Comparison of ENCODE assay signal across 24 cellular contexts in the genomic region with DNA sequence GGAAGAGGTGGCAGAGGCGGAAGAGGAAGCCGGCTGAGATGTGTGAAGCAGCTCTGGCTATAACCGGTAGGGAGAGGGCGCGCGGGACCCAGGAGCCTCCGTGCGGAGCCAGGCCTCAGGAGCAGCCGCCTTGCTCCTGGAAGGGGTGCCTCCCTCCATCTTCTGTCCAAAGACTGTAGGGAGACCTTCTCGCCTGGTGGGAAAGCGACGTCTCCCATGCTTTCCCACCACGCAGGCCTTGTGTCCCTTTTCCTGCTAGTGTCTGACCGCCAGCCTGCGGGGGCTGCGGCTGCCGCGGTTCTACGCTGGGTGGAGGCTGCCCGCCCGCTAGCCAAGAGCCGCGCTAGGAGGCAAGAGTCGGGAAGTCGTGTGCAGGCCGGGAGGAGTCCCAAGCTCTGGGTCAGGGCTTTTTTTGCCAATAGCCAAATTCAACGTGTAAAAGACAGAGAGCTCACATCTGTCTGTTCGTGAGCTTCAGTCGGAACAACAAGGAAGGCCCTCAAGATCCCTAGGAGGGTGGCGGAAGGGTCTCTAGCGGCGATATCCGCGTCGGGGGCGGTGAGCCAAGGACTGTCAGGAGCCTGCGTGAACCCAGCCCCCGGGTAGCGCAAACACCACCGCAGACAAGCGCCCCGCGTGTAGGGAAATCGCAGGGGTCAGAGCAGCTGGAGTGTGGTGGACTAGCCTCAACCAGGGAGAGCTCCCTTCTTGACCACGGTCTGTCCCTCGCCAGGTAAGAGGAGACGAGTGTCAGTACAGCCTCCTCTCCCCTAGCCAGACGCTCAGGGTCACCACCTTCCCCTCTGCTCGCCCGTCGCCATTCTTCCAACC. TPM values are rescaled to one million over a fixed set of nuclear protein-coding genes. Genes with fewer than 3 reads are reported as not detected.
DNase-seq lines count a peak whose midpoint lies in the region; ATAC-seq and TF ChIP-seq lines count a peak whose summit lies in the region.
"Had no signal": no experiment of that assay in that cellular context is flagged by ENCODE, and none has a peak within 500 bp of the region (broad histone marks: within the 10 kb centered on the region; RNA-seq: fewer than 3 reads in every experiment).

No MANE protein-coding gene starts in this region.

- H3K14ac ChIP-seq in neuronal stem cell (ENCODE audit: low read length): peak overlapping the region; percentile 56

- peaks cover 13% of the 10 kb centered on the region for H3K36me3 Mint-ChIP-seq in endothelial cell (ENCODE audit: low read depth, unreplicated experiment)
- H3K36me3 Mint-ChIP-seq: CD4-positive, CD25-positive, alpha-beta regulatory T cell; naive thymus-derived CD8-positive, alpha-beta T cell had no signal

- no peak for TF ChIP-seq CTCF in endothelial cell (IDR thresholded peaks at IDR 0.05; ENCODE audit: unreplicated experiment)

- H3K9me3 Mint-ChIP-seq in endothelial cell (ENCODE audit: unreplicated experiment): no peaks in the 10 kb centered on the region
- H3K9me3 Mint-ChIP-seq: activated T-cell treated with anti-CD3 and anti-CD28 coated beads, Interleukin-2, amount 50 U/mL, for 24 hours; dendritic cell treated with granulocyte-macrophage colony-stimulating factor and Interleukin-4, amounts not matched to agents 40 ng/mL and 50 ng/mL, for 4 days; naive thymus-derived CD8-positive, alpha-beta T cell; stimulated activated naive CD8-positive, alpha-beta T cell treated with anti-CD3 and anti-CD28 coated beads, Interleukin-15, Interleukin-2, amounts not matched to agents 100 ng/mL and 50 ng/mL, for 24 hours; T-helper 1 cell treated with Interleukin-12 subunit alpha and Interleukin-12 subunit beta and Interleukin-4 antibody, amounts not matched to agents 30 μg/mL and 1 μg/mL, for 36 hours had no signal

- H3K4me2 ChIP-seq in neuronal stem cell (ENCODE audit: insufficient read depth, low read length, poor library complexity, severe bottlenecking): no peak overlapping the region

- peaks cover 0 to 3% (median 0%) of the 10 kb centered on the region in 3 experiments for H3K27me3 ChIP-seq in neuronal stem cell (ENCODE audit: control insufficient read depth in 3 of 3, insufficient read depth in 3 of 3, low read depth in 1 of 3, low read length in 3 of 3)
- H3K27me3 ChIP-seq: Peyer's patch, SJSA1, thyroid gland had no signal

- H3K4me3 ChIP-seq in neuronal stem cell (ENCODE audit: low read length in 2 of 2): no peak overlapping the region
- H3K4me3 ChIP-seq: adrenal gland, left lung, Peyer's patch, SJSA1 had no signal

- no peak overlapping the region for H3K4me3 Mint-ChIP-seq in endothelial cell (ENCODE audit: unreplicated experiment)
- H3K4me3 Mint-ChIP-seq: activated T-cell treated with anti-CD3 and anti-CD28 coated beads, Interleukin-2, amount 50 U/mL, for 24 hours; CD4-positive, CD25-positive, alpha-beta regulatory T cell; dendritic cell treated with granulocyte-macrophage colony-stimulating factor and Interleukin-4, amounts not matched to agents 40 ng/mL and 50 ng/mL, for 4 days; naive thymus-derived CD8-positive, alpha-beta T cell; stimulated activated naive CD8-positive, alpha-beta T cell treated with anti-CD3 and anti-CD28 coated beads, Interleukin-15, Interleukin-2, amounts not matched to agents 100 ng/mL and 50 ng/mL, for 24 hours; T-helper 1 cell treated with Interleukin-12 subunit alpha and Interleukin-12 subunit beta and Interleukin-4 antibody, amounts not matched to agents 30 μg/mL and 1 μg/mL, for 36 hours had no signal

- no peak overlapping the region for H2BK12ac ChIP-seq in neuronal stem cell (ENCODE audit: low read length)

- no peaks in the 10 kb centered on the region for H3K9me3 ChIP-seq in neuronal stem cell (replicated peaks in 1 of 2; ENCODE audit: control insufficient read depth in 2 of 2, insufficient read depth in 1 of 2, low read depth in 1 of 2, low read length in 2 of 2)
- H3K9me3 ChIP-seq: adrenal gland, breast epithelium, left lung, Peyer's patch, SJSA1, thyroid gland had no signal

- H4K8ac ChIP-seq in neuronal stem cell (ENCODE audit: low read depth, low read length): no peak overlapping the region

- H3K9ac ChIP-seq in neuronal stem cell (ENCODE audit: low read depth, low read length, poor library complexity): no peak overlapping the region

- no peak for ATAC-seq in GM19455 (IDR thresholded peaks at IDR 0.05; ENCODE audit: unreplicated experiment)
- ATAC-seq in HG03354 (IDR thresholded peaks at IDR 0.05; ENCODE audit: poor library complexity, severe bottlenecking, unreplicated experiment): no peak
- no peak for ATAC-seq in GM21360 (IDR thresholded peaks at IDR 0.05; ENCODE audit: unreplicated experiment)
- ATAC-seq: left lung; naive thymus-derived CD8-positive, alpha-beta T cell had no signal

- H2AFZ ChIP-seq in neuronal stem cell (ENCODE audit: low read length): no peak overlapping the region

- H3K4ac ChIP-seq in neuronal stem cell (ENCODE audit: low read length): peak overlapping the region; percentile 66

- no peak overlapping the region for H3K27ac ChIP-seq in neuronal stem cell (replicated peaks; ENCODE audit: low read length)
- H3K27ac ChIP-seq: adrenal gland, breast epithelium, epithelial cell of prostate, left lung, Peyer's patch, SJSA1, thyroid gland had no signal

- H4K91ac ChIP-seq in neuronal stem cell (ENCODE audit: low read depth, low read length, poor library complexity): no peak overlapping the region

- peaks cover 11% of the 10 kb centered on the region for H3K27me3 Mint-ChIP-seq in endothelial cell (ENCODE audit: unreplicated experiment)

- H3K23ac ChIP-seq in neuronal stem cell (ENCODE audit: low read depth, low read length, poor library complexity): peak overlapping the region; percentile 12

- no CpG with 5 or more reads among the region's 51 CpGs for WGBS in neuronal stem cell (ENCODE audit: extremely low coverage in 2 of 2, insufficient read length in 2 of 2, insufficient replicate concordance in 1 of 2), 2 donors

- no peak overlapping the region for H2BK15ac ChIP-seq in neuronal stem cell (ENCODE audit: low read length)

- no peak overlapping the region for H2AK5ac ChIP-seq in neuronal stem cell (ENCODE audit: low read depth, low read length)

- H3K18ac ChIP-seq in neuronal stem cell (ENCODE audit: low read length): peak overlapping the region; percentile 17

- H3K36me3 ChIP-seq in neuronal stem cell (replicated peaks in 1 of 2; ENCODE audit: control insufficient read depth in 2 of 2, insufficient read depth in 2 of 2, low read length in 2 of 2): no peaks in the 10 kb centered on the region
- H3K36me3 ChIP-seq: adrenal gland, breast epithelium, left lung, Peyer's patch, SJSA1, thyroid gland had no signal

- H3K4me1 Mint-ChIP-seq in endothelial cell (ENCODE audit: unreplicated experiment): peaks cover 20% of the 10 kb centered on the region

- no peaks in the 10 kb centered on the region for H3K79me1 ChIP-seq in neuronal stem cell (ENCODE audit: low read depth, low read length)

- no peaks in the 10 kb centered on the region for H3K4me1 ChIP-seq in neuronal stem cell (ENCODE audit: control insufficient read depth in 2 of 2, insufficient read depth in 1 of 2, low read depth in 1 of 2, low read length in 2 of 2)
- H3K4me1 ChIP-seq: adrenal gland, breast epithelium, Peyer's patch, SJSA1 had no signal

- DNase-seq in GM03348 (ENCODE audit: low spot score) (peak; percentile 1), NAMALWA (ENCODE audit: low spot score) (peak; percentile 1), endothelial cell (ENCODE audit: low spot score) (no peak), neuronal stem cell (ENCODE audit: low spot score) (no peak)
- DNase-seq: activated gamma-delta T cell treated with Interleukin-2 at 50 U/mL for 16 hours; activated T-cell treated with anti-CD3 and anti-CD28 coated beads, Interleukin-2, amount 50 U/mL, for 24 hours; adrenal gland; CD4-positive, CD25-positive, alpha-beta regulatory T cell; midbrain; MV-4-11; naive thymus-derived CD8-positive, alpha-beta T cell; NCI-H524; thyroid gland had no signal

- H3K27ac Mint-ChIP-seq in endothelial cell (ENCODE audit: unreplicated experiment): peak overlapping the region; percentile 52
- H3K27ac Mint-ChIP-seq: activated T-cell treated with anti-CD3 and anti-CD28 coated beads, Interleukin-2, amount 50 U/mL, for 24 hours; CD4-positive, CD25-positive, alpha-beta regulatory T cell; dendritic cell treated with granulocyte-macrophage colony-stimulating factor and Interleukin-4, amounts not matched to agents 40 ng/mL and 50 ng/mL, for 4 days; naive thymus-derived CD8-positive, alpha-beta T cell; stimulated activated naive CD8-positive, alpha-beta T cell treated with anti-CD3 and anti-CD28 coated beads, Interleukin-15, Interleukin-2, amounts not matched to agents 100 ng/mL and 50 ng/mL, for 24 hours; T-helper 1 cell treated with Interleukin-12 subunit alpha and Interleukin-12 subunit beta and Interleukin-4 antibody, amounts not matched to agents 30 μg/mL and 1 μg/mL, for 36 hours had no signal

- H2BK5ac ChIP-seq in neuronal stem cell (ENCODE audit: low read length): no peak overlapping the region

- no peak overlapping the region for H2BK120ac ChIP-seq in neuronal stem cell (ENCODE audit: low read depth, low read length)

RNA-seq across cellular contexts. Expression of a gene that starts 8.6 kb away (rescaled TPM):
- total RNA-seq in endothelial cell (ENCODE audit: unreplicated experiment): 26.9 TPM
- polyA plus RNA-seq in neuronal stem cell (2013, experiment 1 of 2): 4.9 TPM
- polyA plus RNA-seq in neuronal stem cell (2013, experiment 2 of 2): 4.8 TPM

Comparison
In these comparisons a context has a peak if more than half of its experiments do, and no peak if none do; other contexts are left out.
1. DNase-seq: peak in GM03348 (single experiment) and NAMALWA (single experiment); none in endothelial cell (single experiment) and neuronal stem cell (single experiment).